ENCODE assay signal across 18 cellular contexts in the genomic region with DNA sequence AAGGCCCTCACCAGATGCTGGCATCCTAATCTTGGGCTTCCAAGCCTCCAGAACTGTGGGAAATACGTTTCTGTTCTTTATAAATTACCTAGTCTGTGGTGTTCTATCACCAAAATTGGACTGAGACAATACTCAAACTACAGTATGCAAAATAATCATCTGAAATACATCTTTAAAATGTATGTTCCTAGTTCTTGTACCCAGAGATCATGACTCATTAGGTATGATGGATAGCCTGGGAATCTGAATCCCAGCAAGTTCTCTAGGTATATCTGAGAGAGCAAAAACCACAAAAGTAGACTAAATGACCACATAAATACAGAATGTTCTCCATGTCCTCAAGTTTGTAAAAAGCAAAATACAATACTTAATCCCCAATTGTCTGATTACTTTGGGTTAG.
DNase-seq lines count a peak whose midpoint lies in the region; ATAC-seq, FAIRE-seq and TF ChIP-seq lines count a peak whose summit lies in the region.
"Had no signal": no experiment of that assay in that cellular context is flagged by ENCODE, and none has a peak within 500 bp of the region (broad histone marks: within the 10 kb centered on the region; RNA-seq: fewer than 3 reads in every experiment).

No MANE protein-coding gene starts in this region.

- no peak for FAIRE-seq in GM12891 (lab: Jason Lieb, UNC)
- FAIRE-seq: A549, K562 had no signal

- DNase-seq in AG08395 (ENCODE audit: low spot score) (peak; percentile 13), LHCN-M2 (ENCODE audit: low read depth) (peak; percentile 96), astrocyte of the hippocampus (ENCODE audit: low read depth, low spot score) (peak; percentile 11), iris pigment epithelial cell (ENCODE audit: low read depth) (peak; percentile 61), GM12891 (ENCODE audit: insufficient read length, low spot score) (no peak)
- DNase-seq: DMS 273 treated with DMSO at 0.1 percent for 48 hours, H7, NCI-H1436, NCI-H2029 treated with DMSO at 0.1 percent for 48 hours, NCI-H510A treated with DMSO at 0.1 percent for 48 hours, NCI-H82, PC-3, SJCRH30 had no signal

- no peak for ATAC-seq in HG03442 (IDR thresholded peaks at IDR 0.05; ENCODE audit: unreplicated experiment)
- no peak for ATAC-seq in GM21786 (IDR thresholded peaks at IDR 0.05; ENCODE audit: unreplicated experiment)
- no peak for ATAC-seq in GM18868 (IDR thresholded peaks at IDR 0.05; ENCODE audit: unreplicated experiment)
- ATAC-seq: A549, K562, PC-3 had no signal

- no peak for TF ChIP-seq POLR2A in GM12891 (IDR thresholded peaks at IDR 0.05; ENCODE audit: low read depth, low read length)

TF ChIP-seq in GM12891, 5 proteins besides CTCF, POLR2A, EP300 and RAD21:
- TF ChIP-seq POLR2AphosphoS5 (IDR thresholded peaks at IDR 0.05; ENCODE audit: low read depth, low read length) (no peak), SPI1 (IDR thresholded peaks at IDR 0.05; ENCODE audit: low read depth, low read length) (no peak), POU2F2 (IDR thresholded peaks at IDR 0.05; ENCODE audit: low read depth, low read length) (no peak), PAX5 (IDR thresholded peaks at IDR 0.05; ENCODE audit: insufficient read depth, low read length, severe bottlenecking) (no peak), TAF1 (IDR thresholded peaks at IDR 0.05; ENCODE audit: low read depth, low read length) (no peak)
TF ChIP-seq in GM12891: peak in this region for 0.
